ENCODE assay signal across 11 cellular contexts in genomic region chr12:3216726-3217682, GRCh38.
DNase-seq lines count a peak whose midpoint lies in the region; ATAC-seq lines count a peak whose summit lies in the region.
"Had no signal": no experiment of that assay in that cellular context is flagged by ENCODE, and none has a peak within 500 bp of the region (broad histone marks: within the 10 kb centered on the region; RNA-seq: fewer than 3 reads in every experiment).

No MANE protein-coding gene starts in this region.

- DNase-seq in HCEC 1CT (peak; percentile 47), glomerular endothelial cell (ENCODE audit: extremely low read depth, low read depth, low spot score) (peak; percentile 63), mesenteric fat pad (ENCODE audit: low spot score) (no peak)
- DNase-seq in stimulated activated effector memory CD8-positive, alpha-beta T cell treated with anti-CD3 and anti-CD28 coated beads, Interleukin-12 subunit alpha, Interleukin-12 subunit beta, amount 100 ng/mL, for 72 hours (ENCODE audit: low spot score in 2 of 2), result no peak
- no peak for DNase-seq in stimulated activated CD8-positive, alpha-beta memory T cell treated with anti-CD3 and anti-CD28 coated beads, Interleukin-4, amount 100 ng/mL, for 48 hours
- DNase-seq in activated T-helper 1 cell treated with anti-CD3 and anti-CD28 coated beads, Interleukin-12 subunit alpha, Interleukin-12 subunit beta, Interleukin-2, Interleukin-4 antibody, amounts not matched to agents 30 ng/mL and 10 ng/mL and 1 ng/mL, durations not matched to agents 14 hours and 24 hours and 36 hours (ENCODE audit: low spot score), result no peak
- DNase-seq: activated CD8-positive, alpha-beta memory T cell treated with anti-CD3 and anti-CD28 coated beads, Interleukin-2, amount 50 U/mL, for 48 hours; GF-D8 had no signal

- no peaks in the 10 kb centered on the region for H3K36me3 Mint-ChIP-seq in stimulated activated effector memory CD8-positive, alpha-beta T cell treated with anti-CD3 and anti-CD28 coated beads, Interleukin-12 subunit alpha, Interleukin-12 subunit beta, amount 100 ng/mL, for 72 hours
- no peaks in the 10 kb centered on the region for H3K36me3 Mint-ChIP-seq in activated T-helper 1 cell treated with anti-CD3 and anti-CD28 coated beads, Interleukin-12 subunit alpha, Interleukin-12 subunit beta, Interleukin-2, Interleukin-4 antibody, amounts not matched to agents 30 ng/mL and 10 ng/mL and 1 ng/mL, durations not matched to agents 14 hours and 24 hours and 36 hours (ENCODE audit: low read depth)
- H3K36me3 Mint-ChIP-seq: natural killer cell treated with Interleukin-12 subunit alpha and Interleukin-12 subunit beta and Interleukin-15 and Interleukin-18, amount 100 ng/mL, for 72 hours had no signal

- ATAC-seq in stimulated activated effector memory CD8-positive, alpha-beta T cell treated with anti-CD3 and anti-CD28 coated beads, Interleukin-12 subunit alpha, Interleukin-12 subunit beta, amount 100 ng/mL, for 72 hours, result no peak
- ATAC-seq in HG03039 (IDR thresholded peaks at IDR 0.05; ENCODE audit: unreplicated experiment), result no peak
- ATAC-seq: natural killer cell treated with Interleukin-12 subunit alpha and Interleukin-12 subunit beta and Interleukin-15 and Interleukin-18, amount 100 ng/mL, for 72 hours had no signal

- peak overlapping the region; percentile 24 for H3K27ac ChIP-seq in angular gyrus (ENCODE audit: low read depth, low read length)

- no peaks in the 10 kb centered on the region for H3K9me3 Mint-ChIP-seq in stimulated activated effector memory CD8-positive, alpha-beta T cell treated with anti-CD3 and anti-CD28 coated beads, Interleukin-12 subunit alpha, Interleukin-12 subunit beta, amount 100 ng/mL, for 72 hours
- no peaks in the 10 kb centered on the region for H3K9me3 Mint-ChIP-seq in activated T-helper 1 cell treated with anti-CD3 and anti-CD28 coated beads, Interleukin-12 subunit alpha, Interleukin-12 subunit beta, Interleukin-2, Interleukin-4 antibody, amounts not matched to agents 30 ng/mL and 10 ng/mL and 1 ng/mL, durations not matched to agents 14 hours and 24 hours and 36 hours
- H3K9me3 Mint-ChIP-seq: natural killer cell treated with Interleukin-12 subunit alpha and Interleukin-12 subunit beta and Interleukin-15 and Interleukin-18, amount 100 ng/mL, for 72 hours had no signal

- no peak overlapping the region for H3K4me3 Mint-ChIP-seq in stimulated activated effector memory CD8-positive, alpha-beta T cell treated with anti-CD3 and anti-CD28 coated beads, Interleukin-12 subunit alpha, Interleukin-12 subunit beta, amount 100 ng/mL, for 72 hours
- H3K4me3 Mint-ChIP-seq in activated T-helper 1 cell treated with anti-CD3 and anti-CD28 coated beads, Interleukin-12 subunit alpha, Interleukin-12 subunit beta, Interleukin-2, Interleukin-4 antibody, amounts not matched to agents 30 ng/mL and 10 ng/mL and 1 ng/mL, durations not matched to agents 14 hours and 24 hours and 36 hours, result no peak overlapping the region
- H3K4me3 Mint-ChIP-seq: natural killer cell treated with Interleukin-12 subunit alpha and Interleukin-12 subunit beta and Interleukin-15 and Interleukin-18, amount 100 ng/mL, for 72 hours had no signal

- H3K4me1 Mint-ChIP-seq in stimulated activated effector memory CD8-positive, alpha-beta T cell treated with anti-CD3 and anti-CD28 coated beads, Interleukin-12 subunit alpha, Interleukin-12 subunit beta, amount 100 ng/mL, for 72 hours, result no peaks in the 10 kb centered on the region
- no peaks in the 10 kb centered on the region for H3K4me1 Mint-ChIP-seq in activated T-helper 1 cell treated with anti-CD3 and anti-CD28 coated beads, Interleukin-12 subunit alpha, Interleukin-12 subunit beta, Interleukin-2, Interleukin-4 antibody, amounts not matched to agents 30 ng/mL and 10 ng/mL and 1 ng/mL, durations not matched to agents 14 hours and 24 hours and 36 hours (ENCODE audit: low read depth)

- intact Hi-C loops in activated T-helper 1 cell treated with anti-CD3 and anti-CD28 coated beads, Interleukin-12 subunit alpha, Interleukin-12 subunit beta, Interleukin-2, Interleukin-4 antibody, amounts not matched to agents 30 ng/mL and 10 ng/mL and 1 ng/mL, durations not matched to agents 14 hours and 24 hours and 36 hours (cut with micrococcal nuclease), result no loop called here

- peaks cover 2% of the 10 kb centered on the region for H3K27me3 Mint-ChIP-seq in activated T-helper 1 cell treated with anti-CD3 and anti-CD28 coated beads, Interleukin-12 subunit alpha, Interleukin-12 subunit beta, Interleukin-2, Interleukin-4 antibody, amounts not matched to agents 30 ng/mL and 10 ng/mL and 1 ng/mL, durations not matched to agents 14 hours and 24 hours and 36 hours (ENCODE audit: insufficient read depth)

- peak overlapping the region; percentile 56 for H3K27ac Mint-ChIP-seq in stimulated activated effector memory CD8-positive, alpha-beta T cell treated with anti-CD3 and anti-CD28 coated beads, Interleukin-12 subunit alpha, Interleukin-12 subunit beta, amount 100 ng/mL, for 72 hours
- no peak overlapping the region for H3K27ac Mint-ChIP-seq in activated T-helper 1 cell treated with anti-CD3 and anti-CD28 coated beads, Interleukin-12 subunit alpha, Interleukin-12 subunit beta, Interleukin-2, Interleukin-4 antibody, amounts not matched to agents 30 ng/mL and 10 ng/mL and 1 ng/mL, durations not matched to agents 14 hours and 24 hours and 36 hours

Comparison
In these comparisons a context has a peak if more than half of its experiments do, and no peak if none do; other contexts are left out.
1. DNase-seq: peak in HCEC 1CT (single experiment) and glomerular endothelial cell (single experiment); none in stimulated activated effector memory CD8-positive, alpha-beta T cell treated with anti-CD3 and anti-CD28 coated beads, Interleukin-12 subunit alpha, Interleukin-12 subunit beta, amount 100 ng/mL, for 72 hours (0 of 2), mesenteric fat pad (single experiment), stimulated activated CD8-positive, alpha-beta memory T cell treated with anti-CD3 and anti-CD28 coated beads, Interleukin-4, amount 100 ng/mL, for 48 hours (single experiment) and activated T-helper 1 cell treated with anti-CD3 and anti-CD28 coated beads, Interleukin-12 subunit alpha, Interleukin-12 subunit beta, Interleukin-2, Interleukin-4 antibody, amounts not matched to agents 30 ng/mL and 10 ng/mL and 1 ng/mL, durations not matched to agents 14 hours and 24 hours and 36 hours (single experiment).